ENCODE assay signal across 23 cellular contexts in genomic region chr7:156533964-156534363, GRCh38.
A peak's percentile ranks its signal among the peaks of the same experiment; 100 is the strongest.
DNase-seq lines count a peak whose midpoint lies in the region; TF ChIP-seq lines count a peak whose summit lies in the region.
"Had no signal": no experiment of that assay in that cellular context is flagged by ENCODE, and none has a peak within 500 bp of the region (broad histone marks: within the 10 kb centered on the region; RNA-seq: fewer than 3 reads in every experiment).

No MANE protein-coding gene starts in this region.

- H3K27me3 Mint-ChIP-seq in neural crest cell (ENCODE audit: low read depth): no peaks in the 10 kb centered on the region

- no peak overlapping the region for H3K27ac ChIP-seq in mammary epithelial cell (ENCODE audit: insufficient read depth, low read depth, low read length)
- H3K27ac ChIP-seq: BLaER1 had no signal

- no peaks in the 10 kb centered on the region for H3K36me3 Mint-ChIP-seq in neural crest cell (ENCODE audit: low read depth)
- H3K36me3 Mint-ChIP-seq: CD14-positive monocyte; CD4-positive, alpha-beta memory T cell; CD4-positive, CD25-positive, alpha-beta regulatory T cell; CD8-positive, alpha-beta memory T cell had no signal

- DNase-seq in cerebellum (ENCODE audit: low spot score): peak; percentile 36
- DNase-seq in neural crest cell (ENCODE audit: low read depth, low spot score): no peak
- no peak for DNase-seq in mammary epithelial cell
- no peak for DNase-seq in stimulated activated CD4-positive, alpha-beta T cell treated with anti-CD3 and anti-CD28 coated beads, Interleukin-2, amount 100 ng/mL, for 48 hours
- no peak for DNase-seq in SW 1271 (lab: John Stamatoyannopoulos, UW)
- DNase-seq: 8988T; ACHN; BE2C; C1 segment of cervical spinal cord; CD4-positive, alpha-beta memory T cell; CD4-positive, CD25-positive, alpha-beta regulatory T cell; CD8-positive, alpha-beta memory T cell; COR-L47; DMS 273 treated with DMSO at 0.1 percent for 48 hours; DMS153; DMS53; DMS79; DND-41; EL; GDM1 had no signal

- H4K20me1 ChIP-seq in mammary epithelial cell (ENCODE audit: insufficient read depth, low read length): no peaks in the 10 kb centered on the region
- H4K20me1 ChIP-seq: BLaER1 had no signal

- H2AFZ ChIP-seq in mammary epithelial cell (ENCODE audit: low read depth, low read length): no peak overlapping the region

- 81% methylated on average over 8 of the region's 9 CpGs for WGBS in mammary epithelial cell (ENCODE audit: low coverage, missing lambda C conversion rate)

- in situ Hi-C loops in mammary epithelial cell (cut with MboI; ENCODE audit: low sequenced_read_pairs in 2 of 2): no loop called here

- TF ChIP-seq CTCF in neural crest cell (conservative IDR thresholded peaks at IDR 0.05) (no peak), mammary epithelial cell (conservative IDR thresholded peaks at IDR 0.05 in 1 of 2, IDR thresholded peaks at IDR 0.05 in 1 of 2; ENCODE audit: extremely low read depth in 1 of 2, insufficient read depth in 1 of 2, low read depth in 1 of 2, low read length in 2 of 2) (no peak)

- H3K9me3 Mint-ChIP-seq in neural crest cell: no peaks in the 10 kb centered on the region
- H3K9me3 Mint-ChIP-seq: CD8-positive, alpha-beta memory T cell had no signal

- no peak overlapping the region for H3K4me3 Mint-ChIP-seq in neural crest cell
- H3K4me3 Mint-ChIP-seq: CD14-positive monocyte; CD4-positive, alpha-beta memory T cell; CD4-positive, CD25-positive, alpha-beta regulatory T cell; CD8-positive, alpha-beta memory T cell had no signal

- dilution Hi-C loops in mammary epithelial cell (cut with HindIII; ENCODE audit: low sequenced_read_pairs): no loop called here

- BruUV-seq in mammary epithelial cell (replicated peaks; lab: Mats Ljungman, UMichigan): no TSS peak

- no peaks in the 10 kb centered on the region for H3K27me3 ChIP-seq in mammary epithelial cell (ENCODE audit: insufficient read depth, low read length)
- H3K27me3 ChIP-seq: BE2C, BLaER1 had no signal

- H3K9me3 ChIP-seq in mammary epithelial cell (replicated peaks; ENCODE audit: insufficient read depth, low read length): no peaks in the 10 kb centered on the region
- H3K9me3 ChIP-seq: BE2C had no signal

- no peak overlapping the region for H3K9ac ChIP-seq in mammary epithelial cell (ENCODE audit: insufficient read depth, low read length)
- H3K9ac ChIP-seq: BLaER1 had no signal

- no peaks in the 10 kb centered on the region for H3K4me1 ChIP-seq in mammary epithelial cell (ENCODE audit: insufficient read depth, low read length)
- H3K4me1 ChIP-seq: BE2C had no signal

- H3K4me2 ChIP-seq in mammary epithelial cell (ENCODE audit: insufficient read depth, low read depth, low read length): no peak overlapping the region
- H3K4me2 ChIP-seq: BLaER1 had no signal

- peak overlapping the region; percentile 12 for H3K27ac Mint-ChIP-seq in neural crest cell (ENCODE audit: unreplicated experiment)
- H3K27ac Mint-ChIP-seq: CD14-positive monocyte; CD4-positive, alpha-beta memory T cell; CD4-positive, CD25-positive, alpha-beta regulatory T cell; CD8-positive, alpha-beta memory T cell had no signal

- CTCF ChIA-PET in mammary epithelial cell (lab: Charles Lee; ENCODE audit: low non-redundant PET): no interaction called here

- no peaks in the 10 kb centered on the region for H3K4me1 Mint-ChIP-seq in neural crest cell
- H3K4me1 Mint-ChIP-seq: CD4-positive, alpha-beta memory T cell; CD4-positive, CD25-positive, alpha-beta regulatory T cell; CD8-positive, alpha-beta memory T cell had no signal

- H3K36me3 ChIP-seq in mammary epithelial cell (ENCODE audit: insufficient read depth, low read length): no peaks in the 10 kb centered on the region
- H3K36me3 ChIP-seq: BE2C, BLaER1 had no signal

- no peak overlapping the region for H3K4me3 ChIP-seq in mammary epithelial cell (replicated peaks in 1 of 3; ENCODE audit: insufficient read depth in 1 of 3, low read depth in 2 of 3, low read length in 3 of 3)
- H3K4me3 ChIP-seq: BLaER1, GM12878 had no signal

- intact Hi-C loops in mammary epithelial cell (cut with micrococcal nuclease): no loop called here

- H3K79me2 ChIP-seq in mammary epithelial cell (ENCODE audit: insufficient read depth, low read length): no peaks in the 10 kb centered on the region
